16 cellular contexts compared by ENCODE assay signal in genomic region chr17:4109424-4109823, GRCh38. TPM values are rescaled to one million over a fixed set of nuclear protein-coding genes. Genes with fewer than 3 reads are reported as not detected.
DNase-seq lines count a peak whose midpoint lies in the region; ATAC-seq and TF ChIP-seq lines count a peak whose summit lies in the region.
"Had no signal": no experiment of that assay in that cellular context is flagged by ENCODE, and none has a peak within 500 bp of the region (broad histone marks: within the 10 kb centered on the region; RNA-seq: fewer than 3 reads in every experiment).

No MANE protein-coding gene starts in this region.

- no peak overlapping the region for H3K4me3 ChIP-seq in effector memory CD4-positive, alpha-beta T cell (ENCODE audit: insufficient read depth, low read depth, low read length, poor library complexity, severe bottlenecking)
- H3K4me3 ChIP-seq in left ventricle myocardium inferior: no peak overlapping the region
- H3K4me3 ChIP-seq: cardiac muscle cell, hepatocyte, neural progenitor cell had no signal

- intact Hi-C loops in activated CD4-positive, alpha-beta T cell treated with anti-CD3 and anti-CD28 coated beads, Interleukin-2, amount 10 ng/mL, durations not matched to agents 24 days and 14 days (cut with micrococcal nuclease): no loop called here
- intact Hi-C loops in activated CD4-positive, alpha-beta memory T cell treated with anti-CD3 and anti-CD28 coated beads for 36 hours (cut with micrococcal nuclease): no loop called here
- intact Hi-C loops in left ventricle myocardium inferior (cut with micrococcal nuclease): loop anchor here (10.0 kb wide), 1 partner anchor 55 kb away; no protein-coding TSS in a partner anchor

- TF ChIP-seq CTCF in left ventricle myocardium inferior (IDR thresholded peaks at IDR 0.05; ENCODE audit: borderline replicate concordance): no peak

- peaks cover 48% of the 10 kb centered on the region for H3K36me3 Mint-ChIP-seq in activated CD4-positive, alpha-beta T cell treated with anti-CD3 and anti-CD28 coated beads, Interleukin-2, amount 10 ng/mL, durations not matched to agents 24 days and 14 days (ENCODE audit: low read depth)
- peaks cover 42% of the 10 kb centered on the region for H3K36me3 Mint-ChIP-seq in activated CD4-positive, alpha-beta memory T cell treated with anti-CD3 and anti-CD28 coated beads for 36 hours
- H3K36me3 Mint-ChIP-seq in stimulated activated effector memory CD8-positive, alpha-beta T cell treated with anti-CD3 and anti-CD28 coated beads, Interleukin-12 subunit alpha, Interleukin-12 subunit beta, amount 100 ng/mL, for 72 hours: peaks cover 93% of the 10 kb centered on the region

- peaks cover 56% of the 10 kb centered on the region for H3K36me3 ChIP-seq in effector memory CD4-positive, alpha-beta T cell (ENCODE audit: control insufficient read depth, insufficient read depth, low read length)
- peaks cover 98% of the 10 kb centered on the region for H3K36me3 ChIP-seq in left ventricle myocardium inferior
- H3K36me3 ChIP-seq: neural progenitor cell had no signal

- POLR2A ChIA-PET in activated CD4-positive, alpha-beta memory T cell treated with anti-CD3 and anti-CD28 coated beads for 36 hours (lab: Charles Lee): interaction anchor here (1.4 kb wide), 1 partner anchor 34 kb away, joined by 5 read pairs; the partner anchor contains the start of genes CYB5D2 and ZZEF1

- H3K4me1 ChIP-seq in effector memory CD4-positive, alpha-beta T cell (ENCODE audit: control insufficient read depth, insufficient read depth, low read length, poor library complexity, severe bottlenecking): peaks cover 18% of the 10 kb centered on the region
- H3K4me1 ChIP-seq in left ventricle myocardium inferior: no peaks in the 10 kb centered on the region
- H3K4me1 ChIP-seq: neural progenitor cell had no signal

- H3K27ac Mint-ChIP-seq in activated CD4-positive, alpha-beta T cell treated with anti-CD3 and anti-CD28 coated beads, Interleukin-2, amount 10 ng/mL, durations not matched to agents 24 days and 14 days: peak overlapping the region; percentile 38
- H3K27ac Mint-ChIP-seq in activated CD4-positive, alpha-beta memory T cell treated with anti-CD3 and anti-CD28 coated beads for 36 hours: peak overlapping the region; percentile 46
- H3K27ac Mint-ChIP-seq in stimulated activated effector memory CD8-positive, alpha-beta T cell treated with anti-CD3 and anti-CD28 coated beads, Interleukin-12 subunit alpha, Interleukin-12 subunit beta, amount 100 ng/mL, for 72 hours: peak overlapping the region; percentile 59
- H3K27ac Mint-ChIP-seq: neural progenitor cell had no signal

- CTCF ChIA-PET in activated CD4-positive, alpha-beta memory T cell treated with anti-CD3 and anti-CD28 coated beads for 36 hours (lab: Charles Lee): no interaction called here

- no peaks in the 10 kb centered on the region for H3K27me3 ChIP-seq in effector memory CD4-positive, alpha-beta T cell (replicated peaks; ENCODE audit: control insufficient read depth, insufficient read depth, low read length, poor library complexity, severe bottlenecking)
- H3K27me3 ChIP-seq in left ventricle myocardium inferior (ENCODE audit: low read depth): no peaks in the 10 kb centered on the region
- H3K27me3 ChIP-seq: cardiac muscle cell, hepatocyte, neural progenitor cell had no signal

- no peak for DNase-seq in activated CD4-positive, alpha-beta T cell treated with anti-CD3 and anti-CD28 coated beads, Interleukin-2, amount 10 ng/mL, durations not matched to agents 24 days and 14 days
- DNase-seq in activated CD4-positive, alpha-beta T cell treated with anti-CD3 and anti-CD28 coated beads for 1 hour: no peak
- DNase-seq in activated CD4-positive, alpha-beta memory T cell treated with anti-CD3 and anti-CD28 coated beads for 36 hours: peak; percentile 24
- no peak for DNase-seq in effector memory CD4-positive, alpha-beta T cell
- DNase-seq in stimulated activated effector memory CD8-positive, alpha-beta T cell treated with anti-CD3 and anti-CD28 coated beads, Interleukin-12 subunit alpha, Interleukin-12 subunit beta, amount 100 ng/mL, for 72 hours (ENCODE audit: low spot score in 2 of 2): no peak
- no peak for DNase-seq in left ventricle myocardium inferior
- DNase-seq: effector CD8-positive, alpha-beta T cell; trophoblast cell had no signal

- H3K27ac ChIP-seq in effector memory CD4-positive, alpha-beta T cell (ENCODE audit: insufficient read depth, low read length, poor library complexity, severe bottlenecking): peak overlapping the region; percentile 28
- no peak overlapping the region for H3K27ac ChIP-seq in left ventricle myocardium inferior (replicated peaks)
- H3K27ac ChIP-seq: C4-2B, cardiac muscle cell, hepatocyte, neural progenitor cell, VCaP had no signal

- ATAC-seq in stimulated activated effector memory CD8-positive, alpha-beta T cell treated with anti-CD3 and anti-CD28 coated beads, Interleukin-12 subunit alpha, Interleukin-12 subunit beta, amount 100 ng/mL, for 72 hours: peak; percentile 63
- ATAC-seq in HG02870 (IDR thresholded peaks at IDR 0.05; ENCODE audit: unreplicated experiment) (no peak), HG02973 (IDR thresholded peaks at IDR 0.05; ENCODE audit: unreplicated experiment) (no peak)

- peaks cover 23% of the 10 kb centered on the region for H3K4me1 Mint-ChIP-seq in activated CD4-positive, alpha-beta T cell treated with anti-CD3 and anti-CD28 coated beads, Interleukin-2, amount 10 ng/mL, durations not matched to agents 24 days and 14 days
- peaks cover 29% of the 10 kb centered on the region for H3K4me1 Mint-ChIP-seq in activated CD4-positive, alpha-beta memory T cell treated with anti-CD3 and anti-CD28 coated beads for 36 hours (ENCODE audit: low read depth)
- H3K4me1 Mint-ChIP-seq in stimulated activated effector memory CD8-positive, alpha-beta T cell treated with anti-CD3 and anti-CD28 coated beads, Interleukin-12 subunit alpha, Interleukin-12 subunit beta, amount 100 ng/mL, for 72 hours: peaks cover 35% of the 10 kb centered on the region
- H3K4me1 Mint-ChIP-seq: neural progenitor cell had no signal

- no peaks in the 10 kb centered on the region for H3K27me3 Mint-ChIP-seq in activated CD4-positive, alpha-beta T cell treated with anti-CD3 and anti-CD28 coated beads, Interleukin-2, amount 10 ng/mL, durations not matched to agents 24 days and 14 days
- no peaks in the 10 kb centered on the region for H3K27me3 Mint-ChIP-seq in activated CD4-positive, alpha-beta memory T cell treated with anti-CD3 and anti-CD28 coated beads for 36 hours
- H3K27me3 Mint-ChIP-seq: activated naive CD4-positive, alpha-beta T cell treated with anti-CD3 and anti-CD28 coated beads, Interleukin-2, amount 50 U/mL, for 24 hours had no signal

- H3K9me3 ChIP-seq in effector memory CD4-positive, alpha-beta T cell (ENCODE audit: control insufficient read depth, low read length): no peaks in the 10 kb centered on the region
- H3K9me3 ChIP-seq in left ventricle myocardium inferior (replicated peaks): no peaks in the 10 kb centered on the region

- no peak overlapping the region for H3K4me3 Mint-ChIP-seq in activated CD4-positive, alpha-beta T cell treated with anti-CD3 and anti-CD28 coated beads, Interleukin-2, amount 10 ng/mL, durations not matched to agents 24 days and 14 days
- H3K4me3 Mint-ChIP-seq in activated CD4-positive, alpha-beta memory T cell treated with anti-CD3 and anti-CD28 coated beads for 36 hours: no peak overlapping the region
- H3K4me3 Mint-ChIP-seq in stimulated activated effector memory CD8-positive, alpha-beta T cell treated with anti-CD3 and anti-CD28 coated beads, Interleukin-12 subunit alpha, Interleukin-12 subunit beta, amount 100 ng/mL, for 72 hours: no peak overlapping the region
- H3K4me3 Mint-ChIP-seq: activated naive CD4-positive, alpha-beta T cell treated with anti-CD3 and anti-CD28 coated beads, Interleukin-2, amount 50 U/mL, for 24 hours; neural progenitor cell had no signal

- H3K9me3 Mint-ChIP-seq in activated CD4-positive, alpha-beta T cell treated with anti-CD3 and anti-CD28 coated beads, Interleukin-2, amount 10 ng/mL, durations not matched to agents 24 days and 14 days: no peaks in the 10 kb centered on the region
- no peaks in the 10 kb centered on the region for H3K9me3 Mint-ChIP-seq in activated CD4-positive, alpha-beta memory T cell treated with anti-CD3 and anti-CD28 coated beads for 36 hours
- no peaks in the 10 kb centered on the region for H3K9me3 Mint-ChIP-seq in stimulated activated effector memory CD8-positive, alpha-beta T cell treated with anti-CD3 and anti-CD28 coated beads, Interleukin-12 subunit alpha, Interleukin-12 subunit beta, amount 100 ng/mL, for 72 hours
- H3K9me3 Mint-ChIP-seq: activated naive CD4-positive, alpha-beta T cell treated with anti-CD3 and anti-CD28 coated beads, Interleukin-2, amount 50 U/mL, for 24 hours; neural progenitor cell had no signal

RNA-seq across cellular contexts. Expression of gene ZZEF1, which starts 33.4 kb away (rescaled TPM):
- total RNA-seq in activated CD4-positive, alpha-beta T cell treated with anti-CD3 and anti-CD28 coated beads, Interleukin-2, amount 10 ng/mL, durations not matched to agents 24 days and 14 days: 40.8 and 42.8 TPM in 2 replicates
- 10 to 100 TPM; 31.5 to 33.4 TPM for total RNA-seq in activated CD4-positive, alpha-beta memory T cell treated with anti-CD3 and anti-CD28 coated beads for 36 hours
- total RNA-seq in left ventricle myocardium inferior: 29.9 TPM

RNA-seq across cellular contexts. Expression of gene CYB5D2, which starts 33.6 kb away (rescaled TPM):
- total RNA-seq in activated CD4-positive, alpha-beta T cell treated with anti-CD3 and anti-CD28 coated beads, Interleukin-2, amount 10 ng/mL, durations not matched to agents 24 days and 14 days: 7.1 and 7.7 TPM in 2 replicates
- 1 to 10 TPM; 6.5 to 7.1 TPM for total RNA-seq in activated CD4-positive, alpha-beta memory T cell treated with anti-CD3 and anti-CD28 coated beads for 36 hours
- 6.7 TPM for total RNA-seq in left ventricle myocardium inferior
